Comparison of ENCODE assay signal across 2 cellular contexts in genomic region chr3:11184328-11184969, GRCh38. TPM values are rescaled to one million over a fixed set of nuclear protein-coding genes. Genes with fewer than 3 reads are reported as not detected.
"Had no signal": no experiment of that assay in that cellular context is flagged by ENCODE, and none has a peak within 500 bp of the region (broad histone marks: within the 10 kb centered on the region; RNA-seq: fewer than 3 reads in every experiment).

No MANE protein-coding gene starts in this region.

RNA-seq across cellular contexts. Expression of gene HRH1, which starts 30.2 kb away (rescaled TPM):
- total RNA-seq: T-helper 17 cell, WTC11 had no signal
